In genomic region chr4:110184791-110185155, GRCh38 we compare ENCODE assay signal across 17 cellular contexts. TPM values are rescaled to one million over a fixed set of nuclear protein-coding genes. Genes with fewer than 3 reads are reported as not detected.
DNase-seq lines count a peak whose midpoint lies in the region; ATAC-seq, FAIRE-seq and TF ChIP-seq lines count a peak whose summit lies in the region.
"Had no signal": no experiment of that assay in that cellular context is flagged by ENCODE, and none has a peak within 500 bp of the region (broad histone marks: within the 10 kb centered on the region; RNA-seq: fewer than 3 reads in every experiment).

No MANE protein-coding gene starts in this region.

- H2BK12ac ChIP-seq in H1 (ENCODE audit: low read depth, low read length), result no peak overlapping the region

- H3K36me3 ChIP-seq in Karpas-422 (ENCODE audit: insufficient read depth, low read length) (peaks cover 36% of the 10 kb centered on the region; the same call in 1 of the 2 replicates), H1 (ENCODE audit: control insufficient read depth in 2 of 4, insufficient read depth in 4 of 4, low read length in 3 of 4) (peaks cover 0 to 26% (median 0%) of the 10 kb centered on the region in 4 experiments; a peak in 2 of 8 replicates), osteoblast (ENCODE audit: insufficient read depth, low read length) (no peaks in the 10 kb centered on the region), left ventricle myocardium inferior (no peaks in the 10 kb centered on the region)
- H3K36me3 ChIP-seq: adrenal gland had no signal

- H3K27ac Mint-ChIP-seq in activated CD8-positive, alpha-beta T cell treated with anti-CD3 and anti-CD28 coated beads, Interleukin-2, amount 10 ng/mL, durations not matched to agents 7 days and 5 days, result peak overlapping the region; percentile 40
- H3K27ac Mint-ChIP-seq in activated CD8-positive, alpha-beta T cell treated with anti-CD3 and anti-CD28 coated beads for 36 hours, result no peak overlapping the region
- H3K27ac Mint-ChIP-seq: type B pancreatic cell had no signal

- no peak for DNase-seq in activated CD8-positive, alpha-beta T cell treated with anti-CD3 and anti-CD28 coated beads, Interleukin-2, amount 10 ng/mL, durations not matched to agents 7 days and 5 days
- DNase-seq in activated CD8-positive, alpha-beta T cell treated with anti-CD3 and anti-CD28 coated beads for 36 hours, result no peak
- DNase-seq in Karpas-422, result no peak
- DNase-seq in H1 (ENCODE audit: low read depth in 1 of 2, low spot score in 2 of 2), result no peak
- DNase-seq in osteoblast (ENCODE audit: insufficient read length, low spot score, missing footprints), result no peak
- no peak for DNase-seq in left ventricle myocardium inferior
- DNase-seq: adrenal gland; CD4-positive, alpha-beta memory T cell; DMS79 treated with DMSO at 0.1 percent for 48 hours; mucosa of descending colon; NCI-H1048; SHP77 treated with DMSO at 0.1 percent for 48 hours had no signal

- H3K27me3 Mint-ChIP-seq in activated CD8-positive, alpha-beta T cell treated with anti-CD3 and anti-CD28 coated beads, Interleukin-2, amount 10 ng/mL, durations not matched to agents 7 days and 5 days (ENCODE audit: low read depth), result no peaks in the 10 kb centered on the region
- H3K27me3 Mint-ChIP-seq in activated CD8-positive, alpha-beta T cell treated with anti-CD3 and anti-CD28 coated beads for 36 hours, result no peaks in the 10 kb centered on the region
- H3K27me3 Mint-ChIP-seq: CD4-positive, alpha-beta memory T cell; type B pancreatic cell had no signal

- H2AFZ ChIP-seq in Karpas-422 (ENCODE audit: low read length), result no peak overlapping the region
- no peak overlapping the region for H2AFZ ChIP-seq in H1 (ENCODE audit: low read length)
- H2AFZ ChIP-seq in osteoblast (ENCODE audit: low read length), result no peak overlapping the region

- intact Hi-C loops in activated CD8-positive, alpha-beta T cell treated with anti-CD3 and anti-CD28 coated beads for 36 hours (cut with micrococcal nuclease), result no loop called here
- intact Hi-C loops in left ventricle myocardium inferior (cut with micrococcal nuclease), result no loop called here

- H3K9me3 Mint-ChIP-seq in activated CD8-positive, alpha-beta T cell treated with anti-CD3 and anti-CD28 coated beads, Interleukin-2, amount 10 ng/mL, durations not matched to agents 7 days and 5 days (ENCODE audit: insufficient read depth), result no peaks in the 10 kb centered on the region
- no peaks in the 10 kb centered on the region for H3K9me3 Mint-ChIP-seq in activated CD8-positive, alpha-beta T cell treated with anti-CD3 and anti-CD28 coated beads for 36 hours
- H3K9me3 Mint-ChIP-seq: CD4-positive, alpha-beta memory T cell; type B pancreatic cell had no signal

- 0 out of 3 replicates have a peak, but pooled peaks of 1 of the 2 experiments have one; percentile 34 for TF ChIP-seq POLR2A in H1 (IDR thresholded peaks at IDR 0.05; ENCODE audit: control extremely low read depth in 1 of 2, low read depth in 2 of 2, low read length in 2 of 2)

- no peak for TF ChIP-seq RAD21 in H1 (IDR thresholded peaks at IDR 0.05 in 1 of 2, conservative IDR thresholded peaks at IDR 0.05 in 1 of 2; ENCODE audit: low read depth in 2 of 2, low read length in 2 of 2)

- H3K4me2 ChIP-seq in Karpas-422 (ENCODE audit: low read depth, low read length, poor library complexity, severe bottlenecking) (no peak overlapping the region), H1 (ENCODE audit: insufficient read depth in 1 of 2, low read depth in 2 of 2, low read length in 2 of 2) (peak overlapping the region in 1 of 2 experiments; percentile 42; a peak in 3 of 4 replicates), osteoblast (ENCODE audit: insufficient read depth, low read length) (peak overlapping the region; percentile 34)

- no peak overlapping the region for H2AK5ac ChIP-seq in H1 (ENCODE audit: low read depth, low read length)

- H2BK15ac ChIP-seq in H1 (ENCODE audit: low read length), result no peak overlapping the region

- H4K20me1 ChIP-seq in Karpas-422 (ENCODE audit: insufficient read depth, low read depth, low read length) (no peaks in the 10 kb centered on the region), H1 (replicated peaks in 1 of 2; ENCODE audit: control insufficient read depth in 1 of 2, insufficient read depth in 2 of 2, low read length in 2 of 2) (peaks cover 2 to 4% of the 10 kb centered on the region in 2 experiments), osteoblast (ENCODE audit: insufficient read depth, low read length) (peaks cover 3% of the 10 kb centered on the region)

- H3K4me1 ChIP-seq in Karpas-422 (ENCODE audit: low read length) (peaks cover 17% of the 10 kb centered on the region), H1 (replicated peaks in 1 of 4; ENCODE audit: control insufficient read depth in 3 of 4, insufficient read depth in 4 of 4, low read length in 3 of 4) (peaks cover 4 to 12% (median 6%) of the 10 kb centered on the region in 4 experiments; a peak in 5 of 7 replicates), osteoblast (ENCODE audit: insufficient read depth, low read length) (peaks cover 13% of the 10 kb centered on the region), left ventricle myocardium inferior (no peaks in the 10 kb centered on the region)

- no peak overlapping the region for H4K5ac ChIP-seq in H1 (ENCODE audit: insufficient read length, low read depth, low read length)

- no peak overlapping the region for H4K8ac ChIP-seq in H1 (ENCODE audit: extremely low read depth, insufficient read depth, low read length)

- H3K23me2 ChIP-seq in H1 (ENCODE audit: low read depth, low read length), result no peaks in the 10 kb centered on the region

- H3K14ac ChIP-seq in H1 (ENCODE audit: insufficient read length), result no peak overlapping the region

- POLR2A ChIA-PET in activated CD8-positive, alpha-beta T cell treated with anti-CD3 and anti-CD28 coated beads, Interleukin-2, amount 10 ng/mL, durations not matched to agents 7 days and 5 days (lab: Charles Lee), result interaction anchor here (1.1 to 1.3 kb wide), 2 partner anchors 9 to 20 kb away, joined by 3 read pairs; no protein-coding TSS in a partner anchor
- POLR2A ChIA-PET in activated CD8-positive, alpha-beta T cell treated with anti-CD3 and anti-CD28 coated beads for 36 hours (lab: Charles Lee), result interaction anchor here (1.0 kb wide), 2 partner anchors 9 to 12 kb away, joined by 3 to 4 read pairs; no protein-coding TSS in a partner anchor
- POLR2A ChIA-PET in H1 (lab: Charles Lee; ENCODE audit: partially characterized antibody), result interaction anchor here (1.6 to 2.9 kb wide), 3 partner anchors 8 to 16 kb away, joined by 7 to 25 read pairs (median 12); partner anchors contain the start of gene ELOVL6

- H3K4me1 Mint-ChIP-seq in activated CD8-positive, alpha-beta T cell treated with anti-CD3 and anti-CD28 coated beads, Interleukin-2, amount 10 ng/mL, durations not matched to agents 7 days and 5 days (ENCODE audit: low read depth), result peaks cover 8% of the 10 kb centered on the region
- peaks cover 5% of the 10 kb centered on the region for H3K4me1 Mint-ChIP-seq in activated CD8-positive, alpha-beta T cell treated with anti-CD3 and anti-CD28 coated beads for 36 hours (ENCODE audit: low read depth)

- H2BK5ac ChIP-seq in H1 (ENCODE audit: low read depth, low read length), result no peak overlapping the region

- WGBS in H1 (ENCODE audit: extremely low coverage in 1 of 2, insufficient coverage in 1 of 2, insufficient read length in 1 of 2, insufficient replicate concordance in 2 of 2, low coverage in 1 of 2, low lambda C conversion rate in 2 of 2, missing lambda C conversion rate in 1 of 2), 2 experiments, result 40% methylated on average over 1 of the region's 1 CpG; no CpG with 5 or more reads in 1 of the 2 experiments

- FAIRE-seq in H1 (lab: Jason Lieb, UNC), result no peak
- FAIRE-seq: islet of Langerhans had no signal

- no peak overlapping the region for H3K23ac ChIP-seq in H1 (ENCODE audit: insufficient read length)

- H3K27me3 ChIP-seq in Karpas-422 (ENCODE audit: low read length) (no peaks in the 10 kb centered on the region), H1 (replicated peaks in 1 of 4; ENCODE audit: control insufficient read depth in 3 of 4, extremely low read depth in 1 of 4, insufficient read depth in 3 of 4, low read length in 3 of 4) (no peaks in the 10 kb centered on the region), osteoblast (ENCODE audit: insufficient read depth, low read length) (no peaks in the 10 kb centered on the region), left ventricle myocardium inferior (ENCODE audit: low read depth) (no peaks in the 10 kb centered on the region)
- H3K27me3 ChIP-seq: adrenal gland had no signal

- TF ChIP-seq EP300 in H1 (IDR thresholded peaks at IDR 0.05; ENCODE audit: borderline replicate concordance in 1 of 2, low read depth in 2 of 2, low read length in 2 of 2), result no peak

- H3K79me2 ChIP-seq in Karpas-422 (ENCODE audit: low read length) (peaks cover 89% of the 10 kb centered on the region), H1 (ENCODE audit: control insufficient read depth in 1 of 2, insufficient read depth in 2 of 2, low read length in 2 of 2) (peaks cover 4 to 73% of the 10 kb centered on the region in 2 experiments; a peak in 3 of 4 replicates), osteoblast (ENCODE audit: insufficient read depth, low read length) (peaks cover 54% of the 10 kb centered on the region)

- no peak overlapping the region for H3K56ac ChIP-seq in H1 (replicated peaks; ENCODE audit: insufficient read length, low read depth, low read length)

- H2BK20ac ChIP-seq in H1 (ENCODE audit: low read length), result no peak overlapping the region

- H4K91ac ChIP-seq in H1 (replicated peaks; ENCODE audit: insufficient read length, low read length), result no peak overlapping the region

- peaks cover 27% of the 10 kb centered on the region for H3K36me3 Mint-ChIP-seq in activated CD8-positive, alpha-beta T cell treated with anti-CD3 and anti-CD28 coated beads, Interleukin-2, amount 10 ng/mL, durations not matched to agents 7 days and 5 days (ENCODE audit: low read depth)
- peaks cover 3% of the 10 kb centered on the region for H3K36me3 Mint-ChIP-seq in activated CD8-positive, alpha-beta T cell treated with anti-CD3 and anti-CD28 coated beads for 36 hours (ENCODE audit: low read depth)

- H3K9ac ChIP-seq in Karpas-422 (ENCODE audit: low read length) (no peak overlapping the region), H1 (replicated peaks in 1 of 4; ENCODE audit: extremely low read depth in 1 of 4, low read depth in 3 of 4, low read length in 3 of 4) (peak overlapping the region in 1 of 4 experiments; percentile 19; a peak in 1 of 7 replicates)

- no peak overlapping the region for H3K4me3 Mint-ChIP-seq in activated CD8-positive, alpha-beta T cell treated with anti-CD3 and anti-CD28 coated beads, Interleukin-2, amount 10 ng/mL, durations not matched to agents 7 days and 5 days
- H3K4me3 Mint-ChIP-seq in activated CD8-positive, alpha-beta T cell treated with anti-CD3 and anti-CD28 coated beads for 36 hours, result no peak overlapping the region
- H3K4me3 Mint-ChIP-seq: CD4-positive, alpha-beta memory T cell; type B pancreatic cell had no signal

- no peak for ATAC-seq in activated CD8-positive, alpha-beta T cell treated with anti-CD3 and anti-CD28 coated beads, Interleukin-2, amount 10 ng/mL, durations not matched to agents 7 days and 5 days
- no peak for ATAC-seq in activated CD8-positive, alpha-beta T cell treated with anti-CD3 and anti-CD28 coated beads for 36 hours
- ATAC-seq in HG02798 (IDR thresholded peaks at IDR 0.05; ENCODE audit: poor library complexity, unreplicated experiment), result no peak
- no peak for ATAC-seq in HG03108 (IDR thresholded peaks at IDR 0.05; ENCODE audit: unreplicated experiment)
- ATAC-seq: mucosa of descending colon had no signal

- H3K18ac ChIP-seq in H1 (ENCODE audit: extremely low read depth, low read length), result no peak overlapping the region

- no peaks in the 10 kb centered on the region for H3K9me2 ChIP-seq in Karpas-422 (replicated peaks; ENCODE audit: insufficient read depth, low read length)

- TF ChIP-seq CTCF in activated CD8-positive, alpha-beta T cell treated with anti-CD3 and anti-CD28 coated beads for 36 hours (IDR thresholded peaks at IDR 0.05), result no peak
- TF ChIP-seq CTCF in H1 (IDR thresholded peaks at IDR 0.05; ENCODE audit: control extremely low read depth in 1 of 3, insufficient read depth in 1 of 3, low read depth in 1 of 3, low read length in 3 of 3) (no peak), osteoblast (IDR thresholded peaks at IDR 0.05; ENCODE audit: extremely low read depth, low read depth, low read length) (no peak), left ventricle myocardium inferior (IDR thresholded peaks at IDR 0.05; ENCODE audit: borderline replicate concordance) (no peak)

- CTCF ChIA-PET in activated CD8-positive, alpha-beta T cell treated with anti-CD3 and anti-CD28 coated beads, Interleukin-2, amount 10 ng/mL, durations not matched to agents 7 days and 5 days (lab: Charles Lee), result interaction anchor here (2.8 kb wide), 1 partner anchor 19 kb away, joined by 9 read pairs; no protein-coding TSS in a partner anchor
- CTCF ChIA-PET in activated CD8-positive, alpha-beta T cell treated with anti-CD3 and anti-CD28 coated beads for 36 hours (lab: Charles Lee), result no interaction called here
- CTCF ChIA-PET in H1 (lab: Charles Lee; ENCODE audit: partially characterized antibody), result interaction anchor here (1.1 to 3.0 kb wide), 6 partner anchors 14 to 160 kb away, joined by 3 to 14 read pairs (median 4); no protein-coding TSS in a partner anchor

- no peak overlapping the region for H3K4ac ChIP-seq in H1 (replicated peaks; ENCODE audit: insufficient read length, low read depth, low read length)

- H2BK120ac ChIP-seq in H1 (replicated peaks; ENCODE audit: low read depth, low read length), result no peak overlapping the region

- H3K4me3 ChIP-seq in Karpas-422 (ENCODE audit: low read length), result no peak overlapping the region
- no peak overlapping the region for H3K4me3 ChIP-seq in H1 (ENCODE audit: extremely low read depth in 1 of 4, insufficient read depth in 2 of 4, low read depth in 3 of 4, low read length in 4 of 4)
- H3K4me3 ChIP-seq in osteoblast (ENCODE audit: insufficient read depth, low read length), result no peak overlapping the region
- H3K4me3 ChIP-seq in left ventricle myocardium inferior, result no peak overlapping the region
- H3K4me3 ChIP-seq: adrenal gland, mucosa of descending colon, skin epidermis had no signal

- H3K27ac ChIP-seq in Karpas-422 (ENCODE audit: low read length) (peak overlapping the region; percentile 22), H1 (ENCODE audit: low read depth, low read length) (0 out of 2 replicates have a peak overlapping the region, but pooled peaks have one; percentile 21), osteoblast (ENCODE audit: low read depth, low read length) (no peak overlapping the region), left ventricle myocardium inferior (replicated peaks) (no peak overlapping the region)
- H3K27ac ChIP-seq: adrenal gland, skin epidermis had no signal

- no peaks in the 10 kb centered on the region; the same call in 1 of the 2 replicates for H3K79me1 ChIP-seq in H1 (ENCODE audit: low read depth, low read length)

- H3K9me3 ChIP-seq in Karpas-422 (ENCODE audit: low read length) (no peaks in the 10 kb centered on the region), H1 (ENCODE audit: insufficient read depth in 2 of 2, low read depth in 1 of 2, low read length in 1 of 2) (no peaks in the 10 kb centered on the region), osteoblast (ENCODE audit: low read depth, low read length) (no peaks in the 10 kb centered on the region), left ventricle myocardium inferior (replicated peaks) (no peaks in the 10 kb centered on the region)
- H3K9me3 ChIP-seq: adrenal gland, mucosa of descending colon had no signal

RNA-seq across cellular contexts. Expression of gene ELOVL6, which starts 13.6 kb away (rescaled TPM):
- total RNA-seq in activated CD8-positive, alpha-beta T cell treated with anti-CD3 and anti-CD28 coated beads, Interleukin-2, amount 10 ng/mL, durations not matched to agents 7 days and 5 days, result 10 to 100 TPM; 17.4 to 18.7 TPM
- 1 to 10 TPM; 4.7 to 7.7 TPM for total RNA-seq in activated CD8-positive, alpha-beta T cell treated with anti-CD3 and anti-CD28 coated beads for 36 hours
- total RNA-seq in Karpas-422 (2014; rRNA removed; shearing (Covaris generic); ENCODE audit: low replicate concordance), result 19.4 and 42.4 TPM in 2 replicates
- 86.6 and 89.6 TPM in 2 replicates for total RNA-seq in H1 (2021; fragmentation: NEBNext Ultra II Directional; extraction: Animal tissue kit (Norgen Biotek cat#: 25700))
- 18.6 and 27.8 TPM in 2 replicates for polyA plus RNA-seq in H1 (2011; rRNA removed)
- polyA plus RNA-seq in H1 (2011; cell fraction: cytosol; rRNA removed), result 49.1 TPM
- 28.8 TPM for polyA plus RNA-seq in H1 (2011; cell fraction: nucleus; rRNA removed)
- 53.7 to 81.8 TPM (median 55.0 TPM) in 4 replicates for polyA plus RNA-seq in H1 (2012, experiment 1 of 2)
- polyA plus RNA-seq in H1 (2012, experiment 2 of 2), result 27.8 TPM
- 105 TPM for polyA plus RNA-seq in H1 (2013, experiment 1 of 2)
- polyA plus RNA-seq in H1 (2013, experiment 2 of 2), result 124 TPM
- 93.8 and 126 TPM in 2 replicates for polyA minus RNA-seq in H1 (2011; rRNA and poly(A)+ RNA removed)
- 37.6 TPM for polyA minus RNA-seq in H1 (2011; cell fraction: cytosol; rRNA and poly(A)+ RNA removed)
- polyA minus RNA-seq in H1 (2011; cell fraction: nucleus; rRNA and poly(A)+ RNA removed), result 80.1 TPM
- total RNA-seq in osteoblast, result 12.7 and 19.7 TPM in 2 replicates
- 2.6 TPM for total RNA-seq in left ventricle myocardium inferior

Comparison
In these comparisons a context has a peak if more than half of its experiments do, and no peak if none do; other contexts are left out.
1. H3K27ac ChIP-seq: peak in Karpas-422 (single experiment) and H1 (single experiment); none in osteoblast (single experiment) and left ventricle myocardium inferior (single experiment).